25 cellular contexts compared by ENCODE assay signal in genomic region chr7:87347207-87347606, GRCh38. TPM values are rescaled to one million over a fixed set of nuclear protein-coding genes. Genes with fewer than 3 reads are reported as not detected.
DNase-seq lines count a peak whose midpoint lies in the region; ATAC-seq and TF ChIP-seq lines count a peak whose summit lies in the region.
"Had no signal": no experiment of that assay in that cellular context is flagged by ENCODE, and none has a peak within 500 bp of the region (broad histone marks: within the 10 kb centered on the region; RNA-seq: fewer than 3 reads in every experiment).

No MANE protein-coding gene starts in this region.

- no peak overlapping the region for H3K23ac ChIP-seq in IMR-90 (ENCODE audit: low read depth, low read length)

- no peak for TF ChIP-seq POLR2A in IMR-90 (IDR thresholded peaks at IDR 0.05; ENCODE audit: low read depth, low read length)

- dilution Hi-C loops in IMR-90 (cut with HindIII; ENCODE audit: low sequenced_read_pairs, unreplicated experiment): no loop called here

- no TSS peak for BruUV-seq in IMR-90 (replicated peaks; lab: Mats Ljungman, UMichigan)

- H3K9me3 ChIP-seq in BE2C (no peaks in the 10 kb centered on the region), IMR-90 (ENCODE audit: control insufficient read depth, insufficient read depth, low read length) (no peaks in the 10 kb centered on the region)
- H3K9me3 ChIP-seq: ascending aorta, suprapubic skin, uterus had no signal

- H3K27me3 Mint-ChIP-seq in brain: peaks cover 8% of the 10 kb centered on the region
- no peaks in the 10 kb centered on the region for H3K27me3 Mint-ChIP-seq in natural killer cell treated with Interleukin-12 subunit alpha and Interleukin-12 subunit beta and Interleukin-15 and Interleukin-18, amount 100 ng/mL, for 72 hours
- H3K27me3 Mint-ChIP-seq: activated CD4-positive, alpha-beta memory T cell treated with anti-CD3 and anti-CD28 coated beads, Interleukin-2, amount 10 ng/mL, durations not matched to agents 7 days and 5 days; stimulated activated naive B cell treated with anti-CD40 and anti-IgM and Interleukin-4, amounts not matched to agents 10 μg/mL and 1 μg/mL and 100 μg/mL, for 72 hours had no signal

- no peaks in the 10 kb centered on the region for H3K9me1 ChIP-seq in IMR-90 (ENCODE audit: insufficient read depth, low read length)

- peak overlapping the region; percentile 94 to 97 (median 94) for H3K4me3 Mint-ChIP-seq in brain
- H3K4me3 Mint-ChIP-seq in natural killer cell treated with Interleukin-12 subunit alpha and Interleukin-12 subunit beta and Interleukin-15 and Interleukin-18, amount 100 ng/mL, for 72 hours: peak overlapping the region; percentile 98
- H3K4me3 Mint-ChIP-seq: activated CD4-positive, alpha-beta memory T cell treated with anti-CD3 and anti-CD28 coated beads, Interleukin-2, amount 10 ng/mL, durations not matched to agents 7 days and 5 days; stimulated activated naive B cell treated with anti-CD40 and anti-IgM and Interleukin-4, amounts not matched to agents 10 μg/mL and 1 μg/mL and 100 μg/mL, for 72 hours had no signal

- intact Hi-C loops in IMR-90 (cut with micrococcal nuclease): loop anchor here (5.0 to 10.0 kb wide), 3 partner anchors 35 to 192 kb away; partner anchors contain the start of gene DMTF1

- H2AK5ac ChIP-seq in IMR-90 (ENCODE audit: low read depth, low read length): no peak overlapping the region

- H3K36me3 ChIP-seq in BE2C (no peaks in the 10 kb centered on the region; the same call in 1 of the 2 replicates), IMR-90 (ENCODE audit: control insufficient read depth, insufficient read depth, low read length) (peaks cover 19% of the 10 kb centered on the region)
- H3K36me3 ChIP-seq: uterus had no signal

- H4K5ac ChIP-seq in IMR-90 (ENCODE audit: low read depth, low read length): no peak overlapping the region

- peak overlapping the region in 2 of 5 experiments; percentile 98 to 99 for H3K27ac Mint-ChIP-seq in brain
- no peak overlapping the region for H3K27ac Mint-ChIP-seq in natural killer cell treated with Interleukin-12 subunit alpha and Interleukin-12 subunit beta and Interleukin-15 and Interleukin-18, amount 100 ng/mL, for 72 hours
- H3K27ac Mint-ChIP-seq: activated CD4-positive, alpha-beta memory T cell treated with anti-CD3 and anti-CD28 coated beads, Interleukin-2, amount 10 ng/mL, durations not matched to agents 7 days and 5 days; activated naive CD4-positive, alpha-beta T cell treated with anti-CD3 and anti-CD28 coated beads, Interleukin-2, amount 50 U/mL, for 72 hours; CD8-positive, alpha-beta T cell; GM23338; HFFc6; stimulated activated naive B cell treated with anti-CD40 and anti-IgM and Interleukin-4, amounts not matched to agents 10 μg/mL and 1 μg/mL and 100 μg/mL, for 72 hours had no signal

- no peak overlapping the region for H2AFZ ChIP-seq in IMR-90 (replicated peaks; ENCODE audit: low read length, poor library complexity)
- H2AFZ ChIP-seq: GM23338 had no signal

- no peaks in the 10 kb centered on the region for H4K20me1 ChIP-seq in IMR-90 (ENCODE audit: insufficient read depth, low read length)

- no peak for TF ChIP-seq RAD21 in IMR-90 (IDR thresholded peaks at IDR 0.05; ENCODE audit: low read length)

- no peak overlapping the region for H3K18ac ChIP-seq in IMR-90 (ENCODE audit: low read depth, low read length)

- POLR2A ChIA-PET in IMR-90 (lab: Charles Lee; ENCODE audit: unreplicated experiment): no interaction called here

- peak; percentile 55 for DNase-seq in BE2C
- DNase-seq in IMR-90: no peak
- DNase-seq in natural killer cell treated with Interleukin-12 subunit alpha and Interleukin-12 subunit beta and Interleukin-15 and Interleukin-18, amount 100 ng/mL, for 72 hours (ENCODE audit: low spot score): no peak
- no peak for DNase-seq in GM13977 (ENCODE audit: low spot score)
- DNase-seq in NCI-H82 treated with DMSO at 0.1 percent for 48 hours (lab: John Stamatoyannopoulos, UW; ENCODE audit: unreplicated experiment): no peak
- DNase-seq in stimulated activated CD4-positive, alpha-beta T cell treated with anti-CD3 and anti-CD28 coated beads, Interleukin-15, amount 100 ng/mL, for 24 hours: no peak
- DNase-seq: activated CD4-positive, alpha-beta memory T cell treated with anti-CD3 and anti-CD28 coated beads, Interleukin-2, amount 10 ng/mL, durations not matched to agents 7 days and 5 days; CD8-positive, alpha-beta T cell; cerebellar nuclear complex; dorsolateral prefrontal cortex; HFFc6; NCI-H1417 treated with DMSO at 0.1 percent for 48 hours; NCI-H2081 treated with DMSO at 0.1 percent for 48 hours; occipital lobe; stimulated activated CD4-positive, alpha-beta T cell treated with anti-CD3 and anti-CD28 coated beads, Interleukin-4, amount 100 ng/mL, for 24 hours; stimulated activated naive B cell treated with anti-CD40 and anti-IgM and Interleukin-4, amounts not matched to agents 10 μg/mL and 1 μg/mL and 100 μg/mL, for 72 hours; SW 1271; uterus had no signal

- no peak for ATAC-seq in IMR-90 (ENCODE audit: low read depth)
- ATAC-seq in natural killer cell treated with Interleukin-12 subunit alpha and Interleukin-12 subunit beta and Interleukin-15 and Interleukin-18, amount 100 ng/mL, for 72 hours: no peak
- ATAC-seq: activated CD4-positive, CD25-positive, alpha-beta regulatory T cell treated with anti-CD3 and anti-CD28 coated beads, Interleukin-2, amount 50 U/mL, for 24 hours; activated naive CD4-positive, alpha-beta T cell treated with anti-CD3 and anti-CD28 coated beads, Interleukin-2, amount 50 U/mL, for 72 hours; CD8-positive, alpha-beta T cell; GM23338; Right ventricle myocardium inferior; stimulated activated naive B cell treated with anti-CD40 and anti-IgM and Interleukin-4, amounts not matched to agents 10 μg/mL and 1 μg/mL and 100 μg/mL, for 72 hours had no signal

- H3K9ac ChIP-seq in IMR-90 (ENCODE audit: low read depth, low read length): no peak overlapping the region

- no peak overlapping the region for H3K4ac ChIP-seq in IMR-90 (ENCODE audit: low read depth, low read length)

- H3K36me3 Mint-ChIP-seq in brain: peaks cover 51% of the 10 kb centered on the region
- peaks cover 8% of the 10 kb centered on the region for H3K36me3 Mint-ChIP-seq in natural killer cell treated with Interleukin-12 subunit alpha and Interleukin-12 subunit beta and Interleukin-15 and Interleukin-18, amount 100 ng/mL, for 72 hours

- no peak overlapping the region for H2AK9ac ChIP-seq in IMR-90 (replicated peaks; ENCODE audit: low read depth, low read length, poor library complexity)

- CTCF ChIA-PET in IMR-90 (lab: Yijun Ruan, JAX): interaction anchor here (1.0 kb wide), 1 partner anchor 55 kb away, joined by 3 read pairs; no protein-coding TSS in a partner anchor

- WGBS in IMR-90 (ENCODE audit: extremely low coverage in 2 of 2, insufficient read length in 1 of 2), 2 experiments: no CpG with 5 or more reads among the region's 1 CpG

- H3K79me1 ChIP-seq in IMR-90 (ENCODE audit: low read depth in 1 of 2, low read length in 2 of 2): peaks cover 13 to 22% of the 10 kb centered on the region in 2 experiments

- H3K14ac ChIP-seq in IMR-90 (replicated peaks; ENCODE audit: low read depth, low read length): no peak overlapping the region

- no peak overlapping the region for H4K8ac ChIP-seq in IMR-90 (ENCODE audit: low read depth in 2 of 2, low read length in 2 of 2)

- no peak overlapping the region for H3K27ac ChIP-seq in IMR-90 (ENCODE audit: insufficient read depth, low read length)
- H3K27ac ChIP-seq: ascending aorta, dorsolateral prefrontal cortex, suprapubic skin, uterus had no signal

- H3K4me2 ChIP-seq in IMR-90 (ENCODE audit: low read depth, low read length): peak overlapping the region; percentile 24; the same call in 1 of the 2 replicates

- in situ Hi-C loops in IMR-90 (cut with MboI; ENCODE audit: low sequenced_read_pairs) (no loop called here), GM13977 (cut with MboI; ENCODE audit: low pct_unique_long_range_greater_than_20kb, low sequenced_read_pairs, unreplicated experiment) (no loop called here)

- H3K4me1 ChIP-seq in BE2C (peaks cover 6% of the 10 kb centered on the region), IMR-90 (ENCODE audit: control insufficient read depth, insufficient read depth, low read length) (0 out of 2 replicates have a peak, but pooled peaks cover 1% of the 10 kb centered on the region)

- no peak overlapping the region for H4K91ac ChIP-seq in IMR-90 (ENCODE audit: insufficient read depth, low read depth, low read length)

- no peak overlapping the region for H2BK20ac ChIP-seq in IMR-90 (ENCODE audit: low read depth, low read length)

- H3K4me1 Mint-ChIP-seq in brain: peaks cover 46% of the 10 kb centered on the region
- peaks cover 14 to 37% of the 10 kb centered on the region in 2 donors for H3K4me1 Mint-ChIP-seq in natural killer cell treated with Interleukin-12 subunit alpha and Interleukin-12 subunit beta and Interleukin-15 and Interleukin-18, amount 100 ng/mL, for 72 hours (ENCODE audit: low read depth in 2 of 2)

- peaks cover 6 to 9% (median 6%) of the 10 kb centered on the region in 5 experiments for H3K9me3 Mint-ChIP-seq in brain
- H3K9me3 Mint-ChIP-seq in natural killer cell treated with Interleukin-12 subunit alpha and Interleukin-12 subunit beta and Interleukin-15 and Interleukin-18, amount 100 ng/mL, for 72 hours: no peaks in the 10 kb centered on the region
- H3K9me3 Mint-ChIP-seq: activated naive CD4-positive, alpha-beta T cell treated with anti-CD3 and anti-CD28 coated beads, Interleukin-2, amount 50 U/mL, for 72 hours; CD8-positive, alpha-beta T cell; HFFc6; stimulated activated naive B cell treated with anti-CD40 and anti-IgM and Interleukin-4, amounts not matched to agents 10 μg/mL and 1 μg/mL and 100 μg/mL, for 72 hours had no signal

- H3K4me3 ChIP-seq in BE2C (ENCODE audit: low read depth, low read length): 0 out of 2 replicates have a peak overlapping the region, but pooled peaks have one; percentile 0
- H3K4me3 ChIP-seq in IMR-90 (ENCODE audit: insufficient read depth, low read depth, low read length): no peak overlapping the region
- H3K4me3 ChIP-seq: GM23338, uterus had no signal

- H3K27me3 ChIP-seq in BE2C (no peaks in the 10 kb centered on the region), IMR-90 (ENCODE audit: control insufficient read depth, insufficient read depth, low read length) (no peaks in the 10 kb centered on the region)
- H3K27me3 ChIP-seq: ascending aorta, dorsolateral prefrontal cortex, suprapubic skin, uterus had no signal

- H2BK15ac ChIP-seq in IMR-90 (ENCODE audit: low read depth, low read length): no peak overlapping the region

- H3K56ac ChIP-seq in IMR-90 (ENCODE audit: extremely low read depth, insufficient read depth, low read length): no peak overlapping the region

- no peak overlapping the region for H2BK5ac ChIP-seq in IMR-90 (ENCODE audit: low read depth, low read length, poor library complexity, severe bottlenecking)

- H2BK120ac ChIP-seq in IMR-90 (ENCODE audit: low read depth, low read length): no peak overlapping the region

- TF ChIP-seq CTCF in BE2C (IDR thresholded peaks at IDR 0.05; ENCODE audit: low read depth, low read length) (no peak), IMR-90 (conservative IDR thresholded peaks at IDR 0.05; ENCODE audit: low read depth, low read length) (no peak), brain (conservative IDR thresholded peaks at IDR 0.05) (no peak), GM13977 (IDR thresholded peaks at IDR 0.05; ENCODE audit: extremely low read depth, insufficient read depth, missing control alignments) (no peak)

RNA-seq across cellular contexts. Expression of gene CROT, which starts 1.7 kb away (rescaled TPM):
- polyA plus RNA-seq in BE2C (2012; ENCODE audit: insufficient read depth, insufficient read length, low read depth): 1.7 TPM
- 7.5 and 14.4 TPM in 2 replicates for total RNA-seq in IMR-90 (2012; rRNA removed)
- polyA plus RNA-seq in IMR-90 (2012; rRNA removed) (7.2 and 10.0 TPM in 2 replicates), brain (ENCODE audit: insufficient read depth, low read depth, low replicate concordance) (2.0 TPM)
- 1.8 and 2.0 TPM in 2 replicates for polyA plus RNA-seq in IMR-90 (2012; cell fraction: cytosol; rRNA removed)
- 2.0 and 21.2 TPM in 2 replicates for polyA plus RNA-seq in IMR-90 (2012; cell fraction: nucleus; rRNA removed; ENCODE audit: low replicate concordance)
- 1 to 10 TPM; 9.2 TPM for total RNA-seq in natural killer cell treated with Interleukin-12 subunit alpha and Interleukin-12 subunit beta and Interleukin-15 and Interleukin-18, amount 100 ng/mL, for 72 hours
